30 cellular contexts compared by ENCODE assay signal in the genomic region with DNA sequence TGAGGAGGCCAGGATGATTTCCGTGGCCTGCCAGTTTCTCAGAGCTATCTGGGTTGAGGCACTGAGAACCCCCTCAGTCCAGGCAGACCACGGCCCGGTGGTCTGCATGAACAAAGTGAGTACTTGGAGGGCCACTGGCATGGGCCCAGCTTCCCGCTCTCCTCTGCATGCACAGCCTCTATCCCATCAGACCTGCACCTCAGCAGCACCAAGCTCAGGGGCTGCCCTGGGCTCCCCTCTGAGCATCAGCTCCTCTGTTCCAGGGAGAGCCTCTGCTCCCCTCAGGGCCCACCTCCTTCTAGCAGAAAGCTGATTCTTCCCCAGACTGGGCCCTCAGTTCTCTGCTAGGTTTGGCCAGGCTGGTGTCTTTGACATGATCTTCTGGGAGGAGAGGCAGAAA.
"Had no signal": no experiment of that assay in that cellular context is flagged by ENCODE, and none has a peak within 500 bp of the region (broad histone marks: within the 10 kb centered on the region; RNA-seq: fewer than 3 reads in every experiment).

No MANE protein-coding gene starts in this region.

- H2AFZ ChIP-seq: PC-9 had no signal

- H3K9me3 Mint-ChIP-seq: activated CD4-positive, alpha-beta T cell treated with anti-CD3 and anti-CD28 coated beads, Interleukin-2, amount 10 ng/mL, durations not matched to agents 7 days and 5 days; activated naive CD4-positive, alpha-beta T cell treated with anti-CD3 and anti-CD28 coated beads, Interleukin-2, amount 50 U/mL, for 24 hours; activated naive CD8-positive, alpha-beta T cell treated with anti-CD3 and anti-CD28 coated beads, Interleukin-2, amount 10 ng/mL, durations not matched to agents 7 days and 5 days; activated T-cell treated with anti-CD3 and anti-CD28 coated beads, Interleukin-2, amount 50 U/mL, for 24 hours; activated T-helper 2 cell treated with anti-CD3 and anti-CD28 coated beads, Interferon-gamma antibody, Interleukin-2, Interleukin-4, amounts not matched to agents 10 μg/mL and 5 μg/mL and 100 μg/mL, durations not matched to agents 14 hours and 24 hours and 36 hours; T-helper 2 cell treated with Interferon-gamma antibody and Interleukin-4, amounts not matched to agents 5 μg/mL and 100 μg/mL, for 36 hours had no signal

- H3K36me3 ChIP-seq: ascending aorta had no signal

- FAIRE-seq: bronchial epithelial cell, RCC 7860 had no signal

- H3K4me1 ChIP-seq: ascending aorta, body of pancreas had no signal

- H3K27ac ChIP-seq: ascending aorta, body of pancreas, PC-9, RWPE1, SK-N-MC had no signal

- H3K36me3 Mint-ChIP-seq: activated naive CD4-positive, alpha-beta T cell treated with anti-CD3 and anti-CD28 coated beads, Interleukin-2, amount 50 U/mL, for 24 hours; activated naive CD8-positive, alpha-beta T cell treated with anti-CD3 and anti-CD28 coated beads, Interleukin-2, amount 10 ng/mL, durations not matched to agents 7 days and 5 days had no signal

- H3K4me2 ChIP-seq: PC-9 had no signal

- DNase-seq: activated CD4-positive, alpha-beta T cell treated with anti-CD3 and anti-CD28 coated beads for 36 hours; activated CD4-positive, alpha-beta T cell treated with anti-CD3 and anti-CD28 coated beads, Interleukin-2, amount 10 ng/mL, durations not matched to agents 7 days and 5 days; activated CD4-positive, alpha-beta T cell treated with anti-CD3 and anti-CD28 coated beads, Interleukin-2, amount 50 U/mL, for 48 hours; activated CD8-positive, alpha-beta T cell treated with anti-CD3 and anti-CD28 coated beads, Interleukin-2, amount 10 ng/mL, durations not matched to agents 7 days and 5 days; activated gamma-delta T cell; activated naive CD4-positive, alpha-beta T cell treated with Interleukin-2 at 50 U/mL for 16 hours; activated naive CD8-positive, alpha-beta T cell treated with anti-CD3 and anti-CD28 coated beads, Interleukin-2, amount 10 ng/mL, durations not matched to agents 7 days and 5 days; activated T-cell treated with anti-CD3 and anti-CD28 coated beads, Interleukin-2, amount 50 U/mL, for 24 hours; amygdala; body of pancreas; caudate nucleus; Karpas-422; KBM-7; NCI-H1105; NCI-H1417 treated with DMSO at 0.1 percent for 48 hours; NCI-H187 treated with DMSO at 0.1 percent for 48 hours; NCI-H2081; NCI-H2171 treated with DMSO at 0.1 percent for 48 hours; NCI-H2227 treated with DMSO at 0.1 percent for 48 hours; NCI-H446; PC-9 had no signal

- H3K27me3 Mint-ChIP-seq: activated CD4-positive, alpha-beta T cell treated with anti-CD3 and anti-CD28 coated beads for 36 hours; activated CD4-positive, alpha-beta T cell treated with anti-CD3 and anti-CD28 coated beads, Interleukin-2, amount 10 ng/mL, durations not matched to agents 7 days and 5 days; activated naive CD4-positive, alpha-beta T cell treated with anti-CD3 and anti-CD28 coated beads, Interleukin-2, amount 50 U/mL, for 24 hours; activated naive CD8-positive, alpha-beta T cell treated with anti-CD3 and anti-CD28 coated beads, Interleukin-2, amount 10 ng/mL, durations not matched to agents 7 days and 5 days; activated T-cell treated with anti-CD3 and anti-CD28 coated beads, Interleukin-2, amount 50 U/mL, for 24 hours had no signal

- H3K4me3 Mint-ChIP-seq: activated CD4-positive, alpha-beta T cell treated with anti-CD3 and anti-CD28 coated beads for 36 hours; activated CD4-positive, alpha-beta T cell treated with anti-CD3 and anti-CD28 coated beads, Interleukin-2, amount 10 ng/mL, durations not matched to agents 7 days and 5 days; activated CD8-positive, alpha-beta T cell treated with anti-CD3 and anti-CD28 coated beads, Interleukin-2, amount 10 ng/mL, durations not matched to agents 7 days and 5 days; activated naive CD4-positive, alpha-beta T cell treated with anti-CD3 and anti-CD28 coated beads, Interleukin-2, amount 50 U/mL, for 24 hours; activated naive CD8-positive, alpha-beta T cell treated with anti-CD3 and anti-CD28 coated beads, Interleukin-2, amount 10 ng/mL, durations not matched to agents 7 days and 5 days; activated T-cell treated with anti-CD3 and anti-CD28 coated beads, Interleukin-2, amount 50 U/mL, for 24 hours; T-helper 2 cell treated with Interferon-gamma antibody and Interleukin-4, amounts not matched to agents 5 μg/mL and 100 μg/mL, for 36 hours; WTC11 had no signal

- H3K27ac Mint-ChIP-seq: activated CD4-positive, alpha-beta T cell treated with anti-CD3 and anti-CD28 coated beads for 36 hours; activated CD4-positive, alpha-beta T cell treated with anti-CD3 and anti-CD28 coated beads, Interleukin-2, amount 10 ng/mL, durations not matched to agents 7 days and 5 days; activated CD8-positive, alpha-beta T cell treated with anti-CD3 and anti-CD28 coated beads, Interleukin-2, amount 10 ng/mL, durations not matched to agents 7 days and 5 days; activated naive CD4-positive, alpha-beta T cell treated with anti-CD3 and anti-CD28 coated beads, Interleukin-2, amount 50 U/mL, for 24 hours; activated naive CD8-positive, alpha-beta T cell treated with anti-CD3 and anti-CD28 coated beads, Interleukin-2, amount 10 ng/mL, durations not matched to agents 7 days and 5 days; activated T-cell treated with anti-CD3 and anti-CD28 coated beads, Interleukin-2, amount 50 U/mL, for 24 hours; activated T-helper 2 cell treated with anti-CD3 and anti-CD28 coated beads, Interferon-gamma antibody, Interleukin-2, Interleukin-4, amounts not matched to agents 10 μg/mL and 5 μg/mL and 100 μg/mL, durations not matched to agents 14 hours and 24 hours and 36 hours; T-helper 2 cell treated with Interferon-gamma antibody and Interleukin-4, amounts not matched to agents 5 μg/mL and 100 μg/mL, for 36 hours; WTC11 had no signal

- H3K9me3 ChIP-seq: ascending aorta, body of pancreas had no signal

- H3K27me3 ChIP-seq: ascending aorta, body of pancreas had no signal

- H3K4me3 ChIP-seq: ascending aorta, body of pancreas, PC-9, SK-N-MC had no signal

- H3K4me1 Mint-ChIP-seq: activated CD4-positive, alpha-beta T cell treated with anti-CD3 and anti-CD28 coated beads for 36 hours; activated CD4-positive, alpha-beta T cell treated with anti-CD3 and anti-CD28 coated beads, Interleukin-2, amount 10 ng/mL, durations not matched to agents 7 days and 5 days; activated naive CD4-positive, alpha-beta T cell treated with anti-CD3 and anti-CD28 coated beads, Interleukin-2, amount 50 U/mL, for 24 hours; activated naive CD8-positive, alpha-beta T cell treated with anti-CD3 and anti-CD28 coated beads, Interleukin-2, amount 10 ng/mL, durations not matched to agents 7 days and 5 days had no signal
